10 cellular contexts compared by ENCODE assay signal in the genomic region with DNA sequence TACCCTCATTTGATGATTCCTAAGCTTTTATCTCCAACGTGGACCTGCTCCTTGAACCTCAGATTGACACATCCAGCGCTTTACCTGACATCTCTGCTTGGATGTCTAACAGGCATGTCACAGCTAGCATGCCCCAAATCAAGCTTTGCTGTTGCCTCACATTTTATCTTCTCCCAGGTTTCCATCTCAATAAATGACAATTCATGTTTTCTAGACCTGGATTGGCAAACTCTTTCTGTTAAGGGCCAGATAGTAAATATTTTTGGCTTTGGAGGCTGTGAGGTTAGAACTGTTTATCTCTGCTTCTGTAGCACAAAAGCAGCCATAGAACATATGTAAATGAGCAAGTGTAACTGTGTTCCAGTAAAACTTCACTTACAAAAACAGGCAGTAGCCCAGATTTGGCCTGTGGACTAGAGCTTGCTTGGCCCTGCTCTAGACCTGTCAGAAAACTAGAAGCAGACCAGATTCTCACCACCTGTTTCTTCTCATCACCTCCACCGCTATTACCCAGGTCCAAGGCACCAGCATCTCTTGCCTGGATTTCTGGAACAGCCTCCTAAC. TPM values are rescaled to one million over a fixed set of nuclear protein-coding genes. Genes with fewer than 3 reads are reported as not detected.
A peak's percentile ranks its signal among the peaks of the same experiment; 100 is the strongest.
DNase-seq lines count a peak whose midpoint lies in the region; ATAC-seq and TF ChIP-seq lines count a peak whose summit lies in the region.
"Had no signal": no experiment of that assay in that cellular context is flagged by ENCODE, and none has a peak within 500 bp of the region (broad histone marks: within the 10 kb centered on the region; RNA-seq: fewer than 3 reads in every experiment).

No MANE protein-coding gene starts in this region.

- H3K27me3 ChIP-seq in GM23248 (replicated peaks; ENCODE audit: insufficient read depth) (no peaks in the 10 kb centered on the region), fibroblast of lung (ENCODE audit: control insufficient read depth, insufficient read depth, low read length) (no peaks in the 10 kb centered on the region), gastrocnemius medialis (no peaks in the 10 kb centered on the region), testis (no peaks in the 10 kb centered on the region)

- H3K4me2 ChIP-seq in GM23248 (ENCODE audit: unreplicated experiment): peak overlapping the region; percentile 41
- peak overlapping the region; percentile 46 for H3K4me2 ChIP-seq in fibroblast of lung (ENCODE audit: extremely low read depth, insufficient read depth, low read length)

- H3K4me3 Mint-ChIP-seq in activated T-helper 17 cell treated with anti-CD3 and anti-CD28 coated beads, Interleukin-2, amount 50 U/mL, for 72 hours: peak overlapping the region; percentile 6
- H3K4me3 Mint-ChIP-seq: CD8-positive, alpha-beta T cell; IgD-negative memory B cell had no signal

- intact Hi-C loops in gastrocnemius medialis (cut with DNase I; ENCODE audit: low total_unique reads) (no loop called here), testis (cut with DNase I; ENCODE audit: low total_unique reads) (no loop called here)

- peaks cover 18% of the 10 kb centered on the region for H3K4me1 Mint-ChIP-seq in activated T-helper 17 cell treated with anti-CD3 and anti-CD28 coated beads, Interleukin-2, amount 50 U/mL, for 72 hours

- DNase-seq in GM23248 (no peak), fibroblast of lung (ENCODE audit: low read depth in 2 of 2) (peak; percentile 31 to 33), gastrocnemius medialis (no peak), mucosa of gallbladder (ENCODE audit: low spot score) (no peak), testis (no peak), SKM-1 treated with dmso at 0.1 percent for 144 hours (lab: John Stamatoyannopoulos, UW; ENCODE audit: unreplicated experiment) (no peak), GDM1 (lab: John Stamatoyannopoulos, UW) (no peak)

- H3K9me2 ChIP-seq in GM23248 (ENCODE audit: insufficient read depth): no peaks in the 10 kb centered on the region

- H3K4me1 ChIP-seq in GM23248 (ENCODE audit: insufficient read depth) (peaks cover 32% of the 10 kb centered on the region), fibroblast of lung (ENCODE audit: control insufficient read depth, extremely low read depth, insufficient read depth, low read length) (peaks cover 13% of the 10 kb centered on the region), gastrocnemius medialis (no peaks in the 10 kb centered on the region), testis (peaks cover 11% of the 10 kb centered on the region)

- H3K27ac Mint-ChIP-seq in activated T-helper 17 cell treated with anti-CD3 and anti-CD28 coated beads, Interleukin-2, amount 50 U/mL, for 72 hours: no peak overlapping the region
- H3K27ac Mint-ChIP-seq: IgD-negative memory B cell had no signal

- WGBS in GM23248 (ENCODE audit: low coverage in 1 of 2, low lambda C conversion rate in 2 of 2, missing lambda C conversion rate in 2 of 2), 2 experiments: 41 to 51% methylated on average over 3 of the region's 3 CpGs
- 75% methylated on average over 3 of the region's 3 CpGs for WGBS in testis, 2 donors

- H3K9me3 Mint-ChIP-seq in activated T-helper 17 cell treated with anti-CD3 and anti-CD28 coated beads, Interleukin-2, amount 50 U/mL, for 72 hours: no peaks in the 10 kb centered on the region
- H3K9me3 Mint-ChIP-seq: CD8-positive, alpha-beta T cell had no signal

- H3K27me3 Mint-ChIP-seq in activated T-helper 17 cell treated with anti-CD3 and anti-CD28 coated beads, Interleukin-2, amount 50 U/mL, for 72 hours: no peaks in the 10 kb centered on the region
- H3K27me3 Mint-ChIP-seq: IgD-negative memory B cell had no signal

- H3K9me3 ChIP-seq in GM23248 (ENCODE audit: low read depth) (no peaks in the 10 kb centered on the region), fibroblast of lung (ENCODE audit: control insufficient read depth, insufficient read depth, low read depth, low read length) (no peaks in the 10 kb centered on the region), gastrocnemius medialis (no peaks in the 10 kb centered on the region), testis (no peaks in the 10 kb centered on the region)

- no peak for TF ChIP-seq CTCF in fibroblast of lung (conservative IDR thresholded peaks at IDR 0.05 in 1 of 2, IDR thresholded peaks at IDR 0.05 in 1 of 2; ENCODE audit: low read depth in 1 of 2, low read length in 2 of 2)
- TF ChIP-seq CTCF in gastrocnemius medialis (IDR thresholded peaks at IDR 0.05 in 4 of 5, conservative IDR thresholded peaks at IDR 0.05 in 1 of 5): no peak
- TF ChIP-seq CTCF in testis (IDR thresholded peaks at IDR 0.05): no peak

- H3K27ac ChIP-seq in GM23248 (peak overlapping the region; percentile 47), fibroblast of lung (ENCODE audit: insufficient read depth, low read length) (peak overlapping the region; percentile 65), gastrocnemius medialis (peak overlapping the region in 3 of 4 donors; percentile 24 to 39 (median 24)), testis (peak overlapping the region in 1 of 2 donors; percentile 30)

- no peak for ATAC-seq in activated T-helper 17 cell treated with anti-CD3 and anti-CD28 coated beads, Interleukin-2, amount 50 U/mL, for 72 hours (replicated peaks)
- no peak for ATAC-seq in gastrocnemius medialis

- H3K4me3 ChIP-seq in GM23248: 0 out of 2 replicates have a peak overlapping the region, but pooled peaks have one; percentile 2
- H3K4me3 ChIP-seq in fibroblast of lung (replicated peaks in 1 of 4; ENCODE audit: control extremely low read depth in 1 of 4, insufficient read depth in 1 of 4, low read depth in 3 of 4, low read length in 4 of 4): no peak overlapping the region
- H3K4me3 ChIP-seq in gastrocnemius medialis: no peak overlapping the region
- no peak overlapping the region for H3K4me3 ChIP-seq in testis

- H3K9ac ChIP-seq in GM23248: peak overlapping the region; percentile 13; the same call in 1 of the 2 replicates
- H3K9ac ChIP-seq in fibroblast of lung (ENCODE audit: insufficient read depth, low read length): no peak overlapping the region

- peaks cover 27% of the 10 kb centered on the region for H3F3A ChIP-seq in GM23248 (ENCODE audit: insufficient read depth)

- no peak overlapping the region for H2AFZ ChIP-seq in GM23248
- H2AFZ ChIP-seq in fibroblast of lung (ENCODE audit: low read length): no peak overlapping the region

- H3K79me2 ChIP-seq in GM23248 (ENCODE audit: insufficient read depth) (peaks cover 72% of the 10 kb centered on the region), fibroblast of lung (ENCODE audit: control insufficient read depth, insufficient read depth, low read length) (peaks cover 7% of the 10 kb centered on the region)

- TF ChIP-seq POLR2A in gastrocnemius medialis (IDR thresholded peaks at IDR 0.05) (no peak), testis (IDR thresholded peaks at IDR 0.05) (no peak)

- peaks cover 61% of the 10 kb centered on the region for H3K36me3 Mint-ChIP-seq in activated T-helper 17 cell treated with anti-CD3 and anti-CD28 coated beads, Interleukin-2, amount 50 U/mL, for 72 hours (ENCODE audit: low read depth)

- in situ Hi-C loops in GM23248 (cut with MboI) (no loop called here), gastrocnemius medialis (cut with MboI; ENCODE audit: low sequenced_read_pairs in 4 of 4) (no loop called here)

- H4K20me1 ChIP-seq in GM23248 (ENCODE audit: insufficient read depth) (peaks cover 16% of the 10 kb centered on the region; the same call in 1 of the 2 replicates), fibroblast of lung (ENCODE audit: control insufficient read depth, extremely low read depth, insufficient read depth, low read length) (peaks cover 4% of the 10 kb centered on the region)

- no peaks in the 10 kb centered on the region for H3K36me3 ChIP-seq in GM23248 (ENCODE audit: low read depth)
- H3K36me3 ChIP-seq in fibroblast of lung (ENCODE audit: control insufficient read depth, insufficient read depth, low read length): no peaks in the 10 kb centered on the region
- H3K36me3 ChIP-seq in gastrocnemius medialis: no peaks in the 10 kb centered on the region
- H3K36me3 ChIP-seq in testis (ENCODE audit: low read depth, missing control alignments): no peaks in the 10 kb centered on the region

RNA-seq across cellular contexts. Expression of gene UBE4B, which starts 42.2 kb away (rescaled TPM):
- 27.6 and 29.3 TPM in 2 replicates for total RNA-seq in GM23248 (2014; rRNA removed; shearing (Covaris generic))
- polyA plus RNA-seq in GM23248 (2016; fragmentation: Nextera tagmentation; extraction: Ambion mirVana) (14.3 and 15.8 TPM in 2 replicates), fibroblast of lung (21.9 and 28.9 TPM in 2 replicates), testis (ENCODE audit: insufficient read depth, low read depth, low replicate concordance) (26.1 TPM)
- total RNA-seq in activated T-helper 17 cell treated with anti-CD3 and anti-CD28 coated beads, Interleukin-2, amount 50 U/mL, for 72 hours: 10 to 100 TPM; 44.2 to 47.4 TPM
- total RNA-seq in fibroblast of lung (28.2 and 30.7 TPM in 2 replicates), gastrocnemius medialis (100 to 1,000 TPM in 2 of 4 donors, 10 to 100 TPM in 2; 42.6 to 143 (median 98.2) TPM), mucosa of gallbladder (40.6 TPM), testis (10 to 100 TPM; 62.0 to 63.3 TPM)
- 28.6 and 28.7 TPM in 2 replicates for polyA plus RNA-seq in fibroblast of lung (2012)
- polyA minus RNA-seq in fibroblast of lung (ENCODE audit: low replicate concordance): 37.7 and 45.8 TPM in 2 replicates

Comparison
In these comparisons a context has a peak if more than half of its experiments do, and no peak if none do; other contexts are left out.
1. DNase-seq: peak in fibroblast of lung (2 of 2); none in GM23248 (single experiment), gastrocnemius medialis (0 of 2), mucosa of gallbladder (single experiment), testis (single experiment), SKM-1 treated with dmso at 0.1 percent for 144 hours (single experiment) and GDM1 (single experiment).